ENCODE assay signal across 8 cellular contexts in genomic region chr5:138178516-138179276, GRCh38. TPM values are rescaled to one million over a fixed set of nuclear protein-coding genes. Genes with fewer than 3 reads are reported as not detected.
DNase-seq lines count a peak whose midpoint lies in the region; ATAC-seq, FAIRE-seq and TF ChIP-seq lines count a peak whose summit lies in the region.

BRD8 (minus strand) TSS chr5:138178630; CDS start chr5:138178614, 16 bp downstream.
KIF20A (plus strand) TSS chr5:138179112; CDS start chr5:138179681, 569 bp downstream.

- H3K36me3 ChIP-seq in BJ (ENCODE audit: control insufficient read depth, insufficient read depth, low read length): peaks cover 7% of the 10 kb centered on the region

- H3K4me3 ChIP-seq in BJ (ENCODE audit: low read depth, low read length): peak within 1 kb of the TSS; percentile 78

- peak within 1 kb of the TSS; percentile 94 for H3K27ac ChIP-seq in cingulate gyrus (ENCODE audit: low read depth, low read length)

- CTCF ChIA-PET in BJ (lab: Yijun Ruan, JAX): interaction anchor here (0.6 to 2.5 kb wide), 6 partner anchors 9 to 175 kb away, joined by 3 to 13 read pairs (median 4); no protein-coding TSS in a partner anchor

- ATAC-seq in HG03442 (IDR thresholded peaks at IDR 0.05; ENCODE audit: unreplicated experiment): peak; percentile 80

- FAIRE-seq in GM19239 (lab: Jason Lieb, UNC): peak; percentile 96

- H3K27me3 ChIP-seq in BJ (ENCODE audit: control insufficient read depth, insufficient read depth, low read length): no peaks in the 10 kb centered on the region

- DNase-seq in BJ (ENCODE audit: low read depth) (peak; percentile 86), GM19239 (ENCODE audit: insufficient read length, low spot score) (peak; percentile 74), NCI-H510A treated with DMSO at 0.1 percent for 48 hours (lab: John Stamatoyannopoulos, UW) (peak; percentile 88), kidney glomerular epithelial cell (lab: John Stamatoyannopoulos, UW) (peak; percentile 99)
- DNase-seq in activated CD4-positive, alpha-beta T cell treated with anti-CD3 and anti-CD28 coated beads for 1 hour: peak; percentile 76
- DNase-seq in stimulated activated CD4-positive, alpha-beta T cell treated with anti-CD3 and anti-CD28 coated beads, Interleukin-1b, Interleukin-23, amount 100 ng/mL, for 1 hour (ENCODE audit: low read depth in 2 of 2): peak; percentile 59 to 78

- POLR2A ChIA-PET in BJ (lab: Charles Lee): interaction anchor here (0.5 kb wide), 1 partner anchor 560 kb away, joined by 3 read pairs; no protein-coding TSS in a partner anchor

- no peak for TF ChIP-seq CTCF in BJ (IDR thresholded peaks at IDR 0.05; ENCODE audit: insufficient read depth, low read depth, low read length)

RNA-seq across cellular contexts. Expression of gene BRD8, which starts in this region (rescaled TPM):
- polyA plus RNA-seq in BJ (2011; rRNA removed): 51.7 and 56.8 TPM in 2 replicates
- 22.7 and 32.1 TPM in 2 replicates for polyA minus RNA-seq in BJ (2011; rRNA and poly(A)+ RNA removed)

RNA-seq across cellular contexts. Expression of gene KIF20A, which starts in this region (rescaled TPM):
- 49.2 and 54.5 TPM in 2 replicates for polyA plus RNA-seq in BJ (2011; rRNA removed)
- polyA minus RNA-seq in BJ (2011; rRNA and poly(A)+ RNA removed): 51.9 and 54.3 TPM in 2 replicates

Comparison
In these comparisons a context has a peak if more than half of its experiments do, and no peak if none do; other contexts are left out.
1. Peak in every context shown above with its lines: DNase-seq, ATAC-seq, H3K4me3 ChIP-seq and H3K27ac ChIP-seq.